ENCODE assay signal across 21 cellular contexts in genomic region chr2:147547425-147547824, GRCh38.
"Had no signal": no experiment of that assay in that cellular context is flagged by ENCODE, and none has a peak within 500 bp of the region (broad histone marks: within the 10 kb centered on the region; RNA-seq: fewer than 3 reads in every experiment).

No MANE protein-coding gene starts in this region.

- H3K9me3 Mint-ChIP-seq: stimulated activated naive B cell treated with anti-CD40 and anti-IgM and Interleukin-4, amounts not matched to agents 10 μg/mL and 1 μg/mL and 100 μg/mL, for 72 hours had no signal

- H3K36me3 ChIP-seq: heart right ventricle, neutrophil, right lobe of liver, spleen, transverse colon, uterus had no signal

- H3K27me3 ChIP-seq: heart right ventricle, neutrophil, right lobe of liver, spleen, testis, transverse colon, uterus had no signal

- H3K27ac ChIP-seq: heart right ventricle, neutrophil, psoas muscle, right lobe of liver, spleen, testis, transverse colon, uterus had no signal

- H3K27me3 Mint-ChIP-seq: naive thymus-derived CD8-positive, alpha-beta T cell; stimulated activated naive B cell treated with anti-CD40 and anti-IgM and Interleukin-4, amounts not matched to agents 10 μg/mL and 1 μg/mL and 100 μg/mL, for 72 hours; stimulated activated naive CD8-positive, alpha-beta T cell treated with anti-CD3 and anti-CD28 coated beads, Interleukin-15, amount 100 ng/mL, for 72 hours had no signal

- H3K4me3 Mint-ChIP-seq: naive thymus-derived CD8-positive, alpha-beta T cell; stimulated activated naive B cell treated with anti-CD40 and anti-IgM and Interleukin-4, amounts not matched to agents 10 μg/mL and 1 μg/mL and 100 μg/mL, for 72 hours; stimulated activated naive CD8-positive, alpha-beta T cell treated with anti-CD3 and anti-CD28 coated beads, Interleukin-15, amount 100 ng/mL, for 72 hours had no signal

- H3K27ac Mint-ChIP-seq: stimulated activated naive B cell treated with anti-CD40 and anti-IgM and Interleukin-4, amounts not matched to agents 10 μg/mL and 1 μg/mL and 100 μg/mL, for 72 hours; stimulated activated naive CD8-positive, alpha-beta T cell treated with anti-CD3 and anti-CD28 coated beads, Interleukin-15, amount 100 ng/mL, for 72 hours had no signal

- DNase-seq: cortex of kidney; effector memory CD4-positive, alpha-beta T cell; foreskin melanocyte; heart right ventricle; hypothalamus; kidney glomerular epithelial cell; mammary epithelial cell; naive thymus-derived CD8-positive, alpha-beta T cell; psoas muscle; retina; right lobe of liver; spleen; stimulated activated CD4-positive, alpha-beta T cell treated with anti-CD3 and anti-CD28 coated beads, Interleukin-15, amount 100 ng/mL, for 24 hours; stimulated activated CD4-positive, alpha-beta T cell treated with anti-CD3 and anti-CD28 coated beads, Interleukin-1b, Interleukin-23, amount 100 ng/mL, for 48 hours; stimulated activated CD4-positive, alpha-beta T cell treated with anti-CD3 and anti-CD28 coated beads, Interleukin-4, amount 100 ng/mL, for 4 hours; stimulated activated naive B cell treated with anti-CD40 and anti-IgM and Interleukin-4, amounts not matched to agents 10 μg/mL and 1 μg/mL and 100 μg/mL, for 72 hours; stimulated activated naive CD8-positive, alpha-beta T cell treated with anti-CD3 and anti-CD28 coated beads, Interleukin-15, amount 100 ng/mL, for 72 hours; testis; transverse colon; uterus had no signal

- H3K9me3 ChIP-seq: neutrophil, psoas muscle, right lobe of liver, spleen, testis, transverse colon, uterus had no signal

- H3K36me3 Mint-ChIP-seq: naive thymus-derived CD8-positive, alpha-beta T cell; stimulated activated naive B cell treated with anti-CD40 and anti-IgM and Interleukin-4, amounts not matched to agents 10 μg/mL and 1 μg/mL and 100 μg/mL, for 72 hours had no signal

- H3K4me3 ChIP-seq: heart right ventricle, psoas muscle, right lobe of liver, spleen, testis, transverse colon, uterus had no signal

- H3K4me1 ChIP-seq: heart right ventricle, psoas muscle, right lobe of liver, spleen, testis, transverse colon, uterus had no signal

- H3K4me1 Mint-ChIP-seq: stimulated activated naive B cell treated with anti-CD40 and anti-IgM and Interleukin-4, amounts not matched to agents 10 μg/mL and 1 μg/mL and 100 μg/mL, for 72 hours; stimulated activated naive CD8-positive, alpha-beta T cell treated with anti-CD3 and anti-CD28 coated beads, Interleukin-15, amount 100 ng/mL, for 72 hours had no signal
